In genomic region chr3:14590594-14590993, GRCh38 we compare ENCODE assay signal across 19 cellular contexts. TPM values are rescaled to one million over a fixed set of nuclear protein-coding genes. Genes with fewer than 3 reads are reported as not detected.
"Had no signal": no experiment of that assay in that cellular context is flagged by ENCODE, and none has a peak within 500 bp of the region (broad histone marks: within the 10 kb centered on the region; RNA-seq: fewer than 3 reads in every experiment).

No MANE protein-coding gene starts in this region.

- H3K27ac ChIP-seq: neutrophil, pancreas, right lobe of liver, thoracic aorta, transverse colon, upper lobe of right lung, uterus had no signal

- H3K27ac Mint-ChIP-seq: effector memory CD8-positive, alpha-beta T cell; memory B cell; natural killer cell; stimulated activated naive B cell treated with anti-CD40 and anti-IgM and Interleukin-4, amounts not matched to agents 10 μg/mL and 1 μg/mL and 100 μg/mL, for 72 hours; stimulated activated naive CD8-positive, alpha-beta T cell treated with anti-CD3 and anti-CD28 coated beads, Interleukin-15, Interleukin-2, amounts not matched to agents 100 ng/mL and 50 ng/mL, for 24 hours had no signal

- ATAC-seq: effector memory CD8-positive, alpha-beta T cell; left lobe of liver; natural killer cell; pancreas; right lobe of liver; stimulated activated naive B cell treated with anti-CD40 and anti-IgM and Interleukin-4, amounts not matched to agents 10 μg/mL and 1 μg/mL and 100 μg/mL, for 72 hours; upper lobe of right lung had no signal

- H3K4me3 Mint-ChIP-seq: effector memory CD8-positive, alpha-beta T cell; memory B cell; natural killer cell; stimulated activated naive B cell treated with anti-CD40 and anti-IgM and Interleukin-4, amounts not matched to agents 10 μg/mL and 1 μg/mL and 100 μg/mL, for 72 hours; stimulated activated naive CD8-positive, alpha-beta T cell treated with anti-CD3 and anti-CD28 coated beads, Interleukin-15, Interleukin-2, amounts not matched to agents 100 ng/mL and 50 ng/mL, for 24 hours had no signal

- H3K9me3 Mint-ChIP-seq: effector memory CD8-positive, alpha-beta T cell; memory B cell; natural killer cell; stimulated activated naive B cell treated with anti-CD40 and anti-IgM and Interleukin-4, amounts not matched to agents 10 μg/mL and 1 μg/mL and 100 μg/mL, for 72 hours; stimulated activated naive CD8-positive, alpha-beta T cell treated with anti-CD3 and anti-CD28 coated beads, Interleukin-15, Interleukin-2, amounts not matched to agents 100 ng/mL and 50 ng/mL, for 24 hours had no signal

- H3K36me3 Mint-ChIP-seq: memory B cell; natural killer cell; stimulated activated naive B cell treated with anti-CD40 and anti-IgM and Interleukin-4, amounts not matched to agents 10 μg/mL and 1 μg/mL and 100 μg/mL, for 72 hours had no signal

- DNase-seq: cortex of kidney; effector memory CD8-positive, alpha-beta T cell; natural killer cell; pancreas; right lobe of liver; small intestine; stimulated activated CD4-positive, alpha-beta T cell treated with anti-CD3 and anti-CD28 coated beads, Interleukin-15, amount 100 ng/mL, for 24 hours; stimulated activated CD4-positive, alpha-beta T cell treated with anti-CD3 and anti-CD28 coated beads, Interleukin-2, amount 100 ng/mL, for 48 hours; stimulated activated naive B cell treated with anti-CD40 and anti-IgM and Interleukin-4, amounts not matched to agents 10 μg/mL and 1 μg/mL and 100 μg/mL, for 72 hours; transverse colon; upper lobe of right lung; uterus had no signal

- H3K4me1 Mint-ChIP-seq: memory B cell; natural killer cell; stimulated activated naive B cell treated with anti-CD40 and anti-IgM and Interleukin-4, amounts not matched to agents 10 μg/mL and 1 μg/mL and 100 μg/mL, for 72 hours had no signal

RNA-seq across cellular contexts. Expression of gene GRIP2, which starts 50.5 kb away (rescaled TPM):
- total RNA-seq: dermis microvascular lymphatic vessel endothelial cell, mononuclear cell, natural killer cell had no signal
